Comparison of ENCODE assay signal across 8 cellular contexts in genomic region chr6:29628419-29629281, GRCh38. TPM values are rescaled to one million over a fixed set of nuclear protein-coding genes. Genes with fewer than 3 reads are reported as not detected.
DNase-seq lines count a peak whose midpoint lies in the region; ATAC-seq and TF ChIP-seq lines count a peak whose summit lies in the region.

No MANE protein-coding gene starts in this region.

- WGBS in mammary epithelial cell (ENCODE audit: low coverage, missing lambda C conversion rate) = 17% methylated on average over 5 of the region's 32 CpGs

- TF ChIP-seq CTCF in 22Rv1 (IDR thresholded peaks at IDR 0.05) (peak; percentile 87), WTC11 (IDR thresholded peaks at IDR 0.05) (0 out of 2 replicates have a peak, but pooled peaks have one; percentile 22), mammary epithelial cell (conservative IDR thresholded peaks at IDR 0.05 in 1 of 2, IDR thresholded peaks at IDR 0.05 in 1 of 2; ENCODE audit: extremely low read depth in 1 of 2, insufficient read depth in 1 of 2, low read depth in 1 of 2, low read length in 2 of 2) (peak; percentile 49 to 81), gastrocnemius medialis (IDR thresholded peaks at IDR 0.05 in 4 of 5, conservative IDR thresholded peaks at IDR 0.05 in 1 of 5) (peak in 2 of 5 experiments; percentile 44 to 61)

- H3K36me3 Mint-ChIP-seq in WTC11 = peaks cover 6% of the 10 kb centered on the region

- ATAC-seq in WTC11 = peak; percentile 61
- ATAC-seq in gastrocnemius medialis = peak in 1 of 2 donors; percentile 50
- ATAC-seq in GM18519 (IDR thresholded peaks at IDR 0.05; ENCODE audit: low FRiP score, unreplicated experiment) = no peak

- no peaks in the 10 kb centered on the region for H3K9me3 Mint-ChIP-seq in WTC11

- CTCF ChIA-PET in WTC11 (lab: Charles Lee) (interaction anchor here (0.9 to 6.4 kb wide), 13 partner anchors 10 to 206 kb away, joined by 3 to 63 read pairs (median 4); no protein-coding TSS in a partner anchor), mammary epithelial cell (lab: Charles Lee; ENCODE audit: low non-redundant PET) (interaction anchor here (0.5 to 0.9 kb wide), 4 partner anchors 223 to 1376 kb away, joined by 3 to 12 read pairs (median 6); partner anchors contain the start of genes OR5V1 and ZKSCAN4)

- DNase-seq in GM19240 (ENCODE audit: insufficient read length, low spot score) (peak; percentile 46), NCI-H2196 treated with DMSO at 0.1 percent for 48 hours (lab: John Stamatoyannopoulos, UW; ENCODE audit: unreplicated experiment) (peak; percentile 66), WTC11 (ENCODE audit: low spot score) (peak; percentile 93), mammary epithelial cell (peak; percentile 55), gastrocnemius medialis (peak; percentile 28 to 33)

- H4K20me1 ChIP-seq in mammary epithelial cell (ENCODE audit: insufficient read depth, low read length) = no peaks in the 10 kb centered on the region

- intact Hi-C loops in mammary epithelial cell (cut with micrococcal nuclease) (loop anchor here (1.0 kb wide), 2 partner anchors 214 to 252 kb away; partner anchors contain the start of gene OR12D1), gastrocnemius medialis (cut with DNase I; ENCODE audit: low total_unique reads) (no loop called here)

- no peaks in the 10 kb centered on the region for H3K27me3 Mint-ChIP-seq in WTC11 (ENCODE audit: low read depth)

- H3K4me1 Mint-ChIP-seq in WTC11 = peaks cover 72% of the 10 kb centered on the region

- H3K4me1 ChIP-seq in mammary epithelial cell (ENCODE audit: insufficient read depth, low read length) (peaks cover 41% of the 10 kb centered on the region), gastrocnemius medialis (peaks cover 4 to 22% of the 10 kb centered on the region in 2 donors)

- peak overlapping the region; percentile 93 for H3K27ac Mint-ChIP-seq in WTC11

- peak overlapping the region; percentile 87 for H3K4me3 Mint-ChIP-seq in WTC11

- dilution Hi-C loops in mammary epithelial cell (cut with HindIII; ENCODE audit: low sequenced_read_pairs) = no loop called here

- no TSS peak for BruUV-seq in mammary epithelial cell (replicated peaks; lab: Mats Ljungman, UMichigan)

- in situ Hi-C loops in mammary epithelial cell (cut with MboI; ENCODE audit: low sequenced_read_pairs in 2 of 2) = no loop called here
- in situ Hi-C loops in gastrocnemius medialis (cut with MboI; ENCODE audit: low sequenced_read_pairs in 4 of 4) = no loop called here

- peak overlapping the region; percentile 21 to 51 (median 50) for H3K4me3 ChIP-seq in mammary epithelial cell (replicated peaks in 1 of 3; ENCODE audit: insufficient read depth in 1 of 3, low read depth in 2 of 3, low read length in 3 of 3)
- H3K4me3 ChIP-seq in iPS-18c (ENCODE audit: insufficient read depth, low read depth, low read length) = peak overlapping the region; percentile 79
- peak overlapping the region; percentile 36 to 62 (median 54) for H3K4me3 ChIP-seq in gastrocnemius medialis

- H3K27ac ChIP-seq in 22Rv1 = no peak overlapping the region
- no peak overlapping the region for H3K27ac ChIP-seq in mammary epithelial cell (ENCODE audit: insufficient read depth, low read depth, low read length)
- H3K27ac ChIP-seq in gastrocnemius medialis = peak overlapping the region; percentile 54 to 69 (median 62)

- peak overlapping the region; percentile 88 for H2AFZ ChIP-seq in mammary epithelial cell (ENCODE audit: low read depth, low read length)

- H3K36me3 ChIP-seq in mammary epithelial cell (ENCODE audit: insufficient read depth, low read length) (peaks cover 2% of the 10 kb centered on the region), gastrocnemius medialis (no peaks in the 10 kb centered on the region)

- peak overlapping the region; percentile 84 for H3K4me2 ChIP-seq in mammary epithelial cell (ENCODE audit: insufficient read depth, low read depth, low read length)

- no peaks in the 10 kb centered on the region for H3K27me3 ChIP-seq in mammary epithelial cell (ENCODE audit: insufficient read depth, low read length)
- H3K27me3 ChIP-seq in gastrocnemius medialis = peaks cover 46 to 53% (median 47%) of the 10 kb centered on the region in 3 donors

- H3K9me3 ChIP-seq in mammary epithelial cell (replicated peaks; ENCODE audit: insufficient read depth, low read length) (no peaks in the 10 kb centered on the region), iPS-18c (ENCODE audit: control insufficient read depth, insufficient read depth, low read length) (no peaks in the 10 kb centered on the region), gastrocnemius medialis (no peaks in the 10 kb centered on the region)

- peaks cover 10% of the 10 kb centered on the region for H3K79me2 ChIP-seq in mammary epithelial cell (ENCODE audit: insufficient read depth, low read length)

- TF ChIP-seq POLR2A in gastrocnemius medialis (IDR thresholded peaks at IDR 0.05) = no peak

- POLR2A ChIA-PET in WTC11 (lab: Charles Lee) = interaction anchor here (0.6 to 0.8 kb wide), 3 partner anchors 21 to 68 kb away, joined by 3 to 5 read pairs (median 3); no protein-coding TSS in a partner anchor

- H3K9ac ChIP-seq in mammary epithelial cell (ENCODE audit: insufficient read depth, low read length) = peak overlapping the region; percentile 25

TF ChIP-seq in WTC11, 78 proteins besides CTCF, POLR2A, EP300 and RAD21 (continues in another document):
- TF ChIP-seq ETV6 (CRISPR knock-in tag; IDR thresholded peaks at IDR 0.05) (peak; percentile 83; the same call in 1 of the 2 replicates), PRRX2 (CRISPR knock-in tag; IDR thresholded peaks at IDR 0.05) (no peak), ZBTB21 (CRISPR knock-in tag; IDR thresholded peaks at IDR 0.05; ENCODE audit: borderline replicate concordance) (peak; percentile 49; the same call in 1 of the 2 replicates), JUN (CRISPR knock-in tag; IDR thresholded peaks at IDR 0.05) (no peak), ZNF532 (CRISPR knock-in tag; IDR thresholded peaks at IDR 0.05; ENCODE audit: borderline replicate concordance) (no peak), NFE2L1 (CRISPR knock-in tag; IDR thresholded peaks at IDR 0.05) (peak; percentile 36; the same call in 1 of the 2 replicates), TCF7 (CRISPR knock-in tag; IDR thresholded peaks at IDR 0.05; ENCODE audit: low read depth) (no peak), ZNF671 (CRISPR knock-in tag; IDR thresholded peaks at IDR 0.05) (no peak), GABPB1 (CRISPR knock-in tag; IDR thresholded peaks at IDR 0.05) (no peak), ZNF423 (CRISPR knock-in tag; IDR thresholded peaks at IDR 0.05) (peak; percentile 62; the same call in 1 of the 2 replicates), TEAD1 (CRISPR knock-in tag; IDR thresholded peaks at IDR 0.05) (0 out of 2 replicates have a peak, but pooled peaks have one; percentile 6)

RNA-seq across cellular contexts. Expression of gene GABBR1, which starts 4.3 kb away (rescaled TPM):
- total RNA-seq in WTC11 (2021) (82.5 to 107 TPM (median 83.0 TPM) in 3 replicates), mammary epithelial cell (10 to 100 TPM; 14.5 to 78.4 TPM), gastrocnemius medialis (1 to 10 TPM; 1.0 to 3.8 (median 3.1) TPM)
- 13.5 TPM for polyA plus RNA-seq in mammary epithelial cell
- polyA minus RNA-seq in mammary epithelial cell = 47.3 TPM

RNA-seq across cellular contexts. Expression of gene MOG, which starts 28.2 kb away (rescaled TPM):
- total RNA-seq in WTC11 (2021) (0.55 to 1.2 TPM (median 0.57 TPM) in 3 replicates), mammary epithelial cell (not detected), gastrocnemius medialis (not detected)
- polyA plus RNA-seq in mammary epithelial cell = not detected
- not detected for polyA minus RNA-seq in mammary epithelial cell

RNA-seq across cellular contexts. Expression of gene OR2H2, which starts 43.7 kb away (rescaled TPM):
- total RNA-seq in WTC11 (2021) (not detected in 3 replicates), mammary epithelial cell (not detected), gastrocnemius medialis (not detected)
- polyA plus RNA-seq in mammary epithelial cell = not detected
- polyA minus RNA-seq in mammary epithelial cell = not detected

RNA-seq across cellular contexts. Expression of gene ZFP57, which starts 52.3 kb away (rescaled TPM):
- total RNA-seq in WTC11 (2021) (6.0 to 6.4 TPM (median 6.2 TPM) in 3 replicates), mammary epithelial cell (10 to 100 TPM in 1 of 2 donors, 1 to 10 TPM in 1; 2.4 to 30.8 TPM), gastrocnemius medialis (under 1 TPM in 1 of 4 donors, not detected in 3; 0.16 TPM)
- 1.1 TPM for polyA plus RNA-seq in mammary epithelial cell
- not detected for polyA minus RNA-seq in mammary epithelial cell

Comparison
In these comparisons a context has a peak if more than half of its experiments do, and no peak if none do; other contexts are left out.
1. H3K27ac ChIP-seq: peak in gastrocnemius medialis (4 of 4); none in 22Rv1 (single experiment) and mammary epithelial cell (single experiment).
2. DNase-seq: peak in every context shown above with its lines; median percentile 93 in WTC11; 66 in NCI-H2196 treated with DMSO at 0.1 percent for 48 hours; 55 in mammary epithelial cell; 46 in GM19240; 30 in gastrocnemius medialis.
3. Peak in every context shown above with its lines, with median percentiles within 50 percentile points of each other: H3K4me3 ChIP-seq.